Comparison of ENCODE assay signal across 19 cellular contexts in genomic region chr19:44782729-44783128, GRCh38. TPM values are rescaled to one million over a fixed set of nuclear protein-coding genes. Genes with fewer than 3 reads are reported as not detected.
DNase-seq lines count a peak whose midpoint lies in the region; ATAC-seq, FAIRE-seq and TF ChIP-seq lines count a peak whose summit lies in the region.
"Had no signal": no experiment of that assay in that cellular context is flagged by ENCODE, and none has a peak within 500 bp of the region (broad histone marks: within the 10 kb centered on the region; RNA-seq: fewer than 3 reads in every experiment).

No MANE protein-coding gene starts in this region.

- H3K79me2 ChIP-seq in HCT116 (ENCODE audit: insufficient read depth, low read length), result peaks cover 39% of the 10 kb centered on the region

- H3K27me3 ChIP-seq in HCT116 (ENCODE audit: insufficient read depth, low read length) (no peaks in the 10 kb centered on the region), endodermal cell (ENCODE audit: control insufficient read depth, insufficient read depth, low read length, poor library complexity, severe bottlenecking) (no peaks in the 10 kb centered on the region)
- H3K27me3 ChIP-seq: right atrium auricular region had no signal

- POLR2A ChIA-PET in A549 (lab: Yijun Ruan, JAX), result interaction anchor here (0.5 kb wide), 1 partner anchor 21 kb away, joined by 3 read pairs; no protein-coding TSS in a partner anchor
- POLR2A ChIA-PET in HCT116 (lab: Charles Lee), result no interaction called here
- POLR2A ChIA-PET in RWPE1 (lab: Yijun Ruan, JAX; ENCODE audit: low non-redundant PET), result no interaction called here

- no TSS peak for BruUV-seq in HCT116 (replicated peaks; lab: Mats Ljungman, UMichigan)

- H3K4me1 Mint-ChIP-seq in endodermal cell (peaks cover 6% of the 10 kb centered on the region), T-helper 17 cell (peaks cover 6% of the 10 kb centered on the region)
- H3K4me1 Mint-ChIP-seq in activated T-cell treated with anti-CD3 and anti-CD28 coated beads, Interleukin-2, amount 50 U/mL, for 24 hours (ENCODE audit: low read depth), result peaks cover 7% of the 10 kb centered on the region

- H4K20me1 ChIP-seq in HCT116 (ENCODE audit: insufficient read depth), result no peaks in the 10 kb centered on the region

- TF ChIP-seq RAD21 in A549 (conservative IDR thresholded peaks at IDR 0.05 in 1 of 2, IDR thresholded peaks at IDR 0.05 in 1 of 2), result peak in 1 of 2 experiments; percentile 35; a peak in 2 of 5 replicates
- TF ChIP-seq RAD21 in HCT116 (IDR thresholded peaks at IDR 0.05; ENCODE audit: low read depth), result no peak

- H3K27ac Mint-ChIP-seq in endodermal cell, result no peak overlapping the region
- no peak overlapping the region for H3K27ac Mint-ChIP-seq in activated T-cell treated with anti-CD3 and anti-CD28 coated beads, Interleukin-2, amount 50 U/mL, for 24 hours
- no peak overlapping the region for H3K27ac Mint-ChIP-seq in T-helper 17 cell
- H3K27ac Mint-ChIP-seq: CD4-positive, CD25-positive, alpha-beta regulatory T cell; stimulated activated effector memory CD8-positive, alpha-beta T cell treated with anti-CD3 and anti-CD28 coated beads, Interleukin-12 subunit alpha, Interleukin-12 subunit beta, amount 100 ng/mL, for 72 hours had no signal

- H3K36me3 ChIP-seq in HCT116 (ENCODE audit: control insufficient read depth in 1 of 2, insufficient read depth in 2 of 2, low read length in 2 of 2), result peaks cover 9 to 18% of the 10 kb centered on the region in 2 experiments; a peak in 2 of 4 replicates
- H3K36me3 ChIP-seq in endodermal cell (ENCODE audit: control insufficient read depth, insufficient read depth, low read length), result no peaks in the 10 kb centered on the region
- H3K36me3 ChIP-seq: right atrium auricular region, thoracic aorta had no signal

- FAIRE-seq in A549 (lab: Jason Lieb, UNC), result no peak

- H3K9me3 Mint-ChIP-seq in endodermal cell, result no peaks in the 10 kb centered on the region
- H3K9me3 Mint-ChIP-seq in activated T-cell treated with anti-CD3 and anti-CD28 coated beads, Interleukin-2, amount 50 U/mL, for 24 hours, result no peaks in the 10 kb centered on the region
- H3K9me3 Mint-ChIP-seq: CD4-positive, CD25-positive, alpha-beta regulatory T cell; stimulated activated effector memory CD8-positive, alpha-beta T cell treated with anti-CD3 and anti-CD28 coated beads, Interleukin-12 subunit alpha, Interleukin-12 subunit beta, amount 100 ng/mL, for 72 hours had no signal

- H3K4me1 ChIP-seq in A549, result 0 out of 3 replicates have a peak, but pooled peaks cover 3% of the 10 kb centered on the region
- H3K4me1 ChIP-seq in HCT116 (ENCODE audit: control insufficient read depth in 1 of 2, insufficient read depth in 2 of 2, low read length in 2 of 2), result peaks cover 7 to 21% of the 10 kb centered on the region in 2 experiments
- no peaks in the 10 kb centered on the region for H3K4me1 ChIP-seq in endodermal cell (ENCODE audit: control insufficient read depth, insufficient read depth, low read length)

- H3K9me2 ChIP-seq in HCT116 (ENCODE audit: insufficient read depth), result no peaks in the 10 kb centered on the region

- intact Hi-C loops in HCT116 (cut with micrococcal nuclease), result no loop called here

- RAD21 ChIA-PET in HCT116 (lab: Charles Lee; ENCODE audit: low non-redundant PET in 1 of 2, low total read pairs in 2 of 2, uncharacterized antibody in 2 of 2, unreplicated experiment in 2 of 2), result no interaction called here

- TF ChIP-seq EP300 in A549 (IDR thresholded peaks at IDR 0.05), result no peak

- H2AFZ ChIP-seq in HCT116 (ENCODE audit: low read depth, low read length, poor library complexity, severe bottlenecking), result no peak overlapping the region

- no peak for TF ChIP-seq POLR2A in A549 (IDR thresholded peaks at IDR 0.05; ENCODE audit: low read length)
- TF ChIP-seq POLR2A in HCT116 (IDR thresholded peaks at IDR 0.05; ENCODE audit: borderline replicate concordance, extremely low read depth, insufficient read depth, insufficient read length), result no peak

- no peak overlapping the region for H3K4me2 ChIP-seq in A549
- H3K4me2 ChIP-seq in HCT116 (ENCODE audit: low read length), result no peak overlapping the region

- TF ChIP-seq CTCF in A549 (IDR thresholded peaks at IDR 0.05) (no peak), HCT116 (IDR thresholded peaks at IDR 0.05 in 2 of 3, conservative IDR thresholded peaks at IDR 0.05 in 1 of 3; ENCODE audit: borderline replicate concordance in 1 of 3, insufficient read depth in 1 of 3, low read depth in 2 of 3, low read length in 2 of 3) (0 out of 6 replicates have a peak, but pooled peaks of 2 of the 3 experiments have one; percentile 17 to 19), RWPE1 (conservative IDR thresholded peaks at IDR 0.05; ENCODE audit: low read depth) (no peak), endodermal cell (conservative IDR thresholded peaks at IDR 0.05) (peak; percentile 54)

- DNase-seq in A549 (ENCODE audit: low read depth in 1 of 2, low spot score in 1 of 2), result peak in 1 of 2 experiments; percentile 56
- DNase-seq in HCT116 (ENCODE audit: low read depth, low spot score), result no peak
- DNase-seq in RWPE1 (ENCODE audit: low spot score), result no peak
- no peak for DNase-seq in endodermal cell
- DNase-seq in stimulated activated CD8-positive, alpha-beta memory T cell treated with anti-CD3 and anti-CD28 coated beads, Interleukin-4, amount 100 ng/mL, for 48 hours, result no peak
- DNase-seq in activated T-cell treated with anti-CD3 and anti-CD28 coated beads, Interleukin-2, amount 50 U/mL, for 24 hours, result no peak
- DNase-seq in T-helper 17 cell, result no peak
- DNase-seq: activated CD4-positive, alpha-beta T cell treated with anti-CD3 and anti-CD28 coated beads, Interleukin-2, amount 50 U/mL, for 1 hour; activated gamma-delta T cell treated with Interleukin-2 at 50 U/mL for 16 hours; CD4-positive, CD25-positive, alpha-beta regulatory T cell; HCEC 1CT; NCI-H1048; NCI-H2029 treated with DMSO at 0.1 percent for 48 hours; PC-3; stimulated activated CD4-positive, alpha-beta T cell treated with anti-CD3 and anti-CD28 coated beads, Interleukin-15, amount 100 ng/mL, for 24 hours had no signal

- no peaks in the 10 kb centered on the region for H3K9me3 ChIP-seq in A549
- no peaks in the 10 kb centered on the region for H3K9me3 ChIP-seq in HCT116 (ENCODE audit: control insufficient read depth in 1 of 2, insufficient read depth in 1 of 2, low read depth in 1 of 2, low read length in 2 of 2)
- no peaks in the 10 kb centered on the region for H3K9me3 ChIP-seq in endodermal cell (ENCODE audit: control insufficient read depth, low read length)
- no peaks in the 10 kb centered on the region for H3K9me3 ChIP-seq in T-helper 17 cell (ENCODE audit: control insufficient read depth, low read length, poor library complexity, severe bottlenecking)
- H3K9me3 ChIP-seq: right atrium auricular region, thoracic aorta had no signal

- no peaks in the 10 kb centered on the region for H3K27me3 Mint-ChIP-seq in endodermal cell (ENCODE audit: insufficient read depth)
- peaks cover 9% of the 10 kb centered on the region for H3K27me3 Mint-ChIP-seq in activated T-cell treated with anti-CD3 and anti-CD28 coated beads, Interleukin-2, amount 50 U/mL, for 24 hours
- peaks cover 9% of the 10 kb centered on the region for H3K27me3 Mint-ChIP-seq in T-helper 17 cell

- ATAC-seq in A549 (peak; percentile 36 to 46; a peak in 5 of 6 replicates), HCT116 (no peak), GM21515 (IDR thresholded peaks at IDR 0.05; ENCODE audit: unreplicated experiment) (no peak), T-helper 17 cell (no peak)
- ATAC-seq: PC-3; stimulated activated effector memory CD8-positive, alpha-beta T cell treated with anti-CD3 and anti-CD28 coated beads, Interleukin-12 subunit alpha, Interleukin-12 subunit beta, amount 100 ng/mL, for 72 hours had no signal

- no peaks in the 10 kb centered on the region for H3K36me3 Mint-ChIP-seq in endodermal cell (ENCODE audit: low read depth)
- no peaks in the 10 kb centered on the region for H3K36me3 Mint-ChIP-seq in activated T-cell treated with anti-CD3 and anti-CD28 coated beads, Interleukin-2, amount 50 U/mL, for 24 hours (ENCODE audit: low read depth)
- H3K36me3 Mint-ChIP-seq in T-helper 17 cell (ENCODE audit: low read depth), result no peaks in the 10 kb centered on the region
- H3K36me3 Mint-ChIP-seq: CD4-positive, CD25-positive, alpha-beta regulatory T cell; stimulated activated effector memory CD8-positive, alpha-beta T cell treated with anti-CD3 and anti-CD28 coated beads, Interleukin-12 subunit alpha, Interleukin-12 subunit beta, amount 100 ng/mL, for 72 hours had no signal

- CTCF ChIA-PET in A549 (lab: Yijun Ruan, JAX), result interaction anchor here (1.2 to 48.5 kb wide), 15 partner anchors 9 to 212 kb away, joined by 3 to 1899 read pairs (median 20); partner anchors contain the start of genes BCAM and NECTIN2
- CTCF ChIA-PET in HCT116 (lab: Charles Lee), result interaction anchor here (1.0 to 1.6 kb wide), 4 partner anchors 10 to 212 kb away, joined by 3 to 5 read pairs (median 4); no protein-coding TSS in a partner anchor
- CTCF ChIA-PET in RWPE1 (lab: Yijun Ruan, JAX), result interaction anchor here (0.7 to 1.1 kb wide), 4 partner anchors 8 to 83 kb away, joined by 3 to 4 read pairs (median 3); no protein-coding TSS in a partner anchor

- no peak overlapping the region for H3K4me3 ChIP-seq in A549
- no peak overlapping the region for H3K4me3 ChIP-seq in HCT116 (replicated peaks in 1 of 2; ENCODE audit: low read depth in 1 of 2, low read length in 2 of 2)
- no peak overlapping the region for H3K4me3 ChIP-seq in endodermal cell (ENCODE audit: low read length)
- H3K4me3 ChIP-seq: right atrium auricular region, thoracic aorta had no signal

- H3K4me3 Mint-ChIP-seq in endodermal cell, result no peak overlapping the region
- no peak overlapping the region for H3K4me3 Mint-ChIP-seq in activated T-cell treated with anti-CD3 and anti-CD28 coated beads, Interleukin-2, amount 50 U/mL, for 24 hours
- no peak overlapping the region for H3K4me3 Mint-ChIP-seq in T-helper 17 cell
- H3K4me3 Mint-ChIP-seq: CD4-positive, CD25-positive, alpha-beta regulatory T cell; stimulated activated effector memory CD8-positive, alpha-beta T cell treated with anti-CD3 and anti-CD28 coated beads, Interleukin-12 subunit alpha, Interleukin-12 subunit beta, amount 100 ng/mL, for 72 hours had no signal

- WGBS in A549 (ENCODE audit: missing lambda C conversion rate), result 93% methylated on average over 5 of the region's 5 CpGs
- 94 to 98% methylated on average over 2 to 4 of the region's 5 CpGs for whole genome bisulfite sequencing in endodermal cell (ENCODE audit: insufficient coverage in 1 of 2, insufficient read length in 1 of 2), 2 experiments

- H3K27ac ChIP-seq in A549 (peak overlapping the region in 1 of 2 experiments; percentile 42; a peak in 3 of 6 replicates), HCT116 (ENCODE audit: low read depth, low read length) (peak overlapping the region; percentile 1; the same call in 1 of the 2 replicates), RWPE1 (peak overlapping the region; percentile 60), endodermal cell (ENCODE audit: low read depth, low read length) (no peak overlapping the region)
- H3K27ac ChIP-seq: right atrium auricular region, thoracic aorta had no signal

- H3K9ac ChIP-seq in HCT116 (ENCODE audit: low read length), result no peak overlapping the region
- no peak overlapping the region for H3K9ac ChIP-seq in endodermal cell (ENCODE audit: extremely low read depth, low read length, poor library complexity, severe bottlenecking)

RNA-seq across cellular contexts. Expression of gene CBLC, which starts 5.0 kb away (rescaled TPM):
- not detected in 2 replicates for polyA plus RNA-seq in A549 (2011; rRNA removed)
- 0.09 and 0.16 TPM in 2 replicates for polyA plus RNA-seq in A549 (2012; cell fraction: cytosol; rRNA removed)
- polyA plus RNA-seq in A549 (2012; cell fraction: nucleus; rRNA removed), result 0.16 and 0.21 TPM in 2 replicates
- polyA plus RNA-seq in A549 (2017; fragmentation: RNase III; extraction: RNeasy Plus Mini Kit Qiagen cat#74134 plus additional on column Dnase treatment), result not detected in 3 replicates
- 0.29 TPM in 1 of 2 replicates, not detected in the other for polyA minus RNA-seq in A549 (2011; rRNA and poly(A)+ RNA removed)
- total RNA-seq in HCT116 (2021; ENCODE audit: unreplicated experiment), result 54.3 TPM
- 54.5 and 58.3 TPM in 2 replicates for polyA plus RNA-seq in HCT116 (2012)
- 10 to 100 TPM in 1 of 2 donors, 1 to 10 TPM in 1; 6.6 to 15.5 TPM for total RNA-seq in endodermal cell
- 1.9 TPM for polyA plus RNA-seq in endodermal cell (2013, experiment 1 of 2)
- polyA plus RNA-seq in endodermal cell (2013, experiment 2 of 2), result 0.83 TPM
- not detected for total RNA-seq in T-helper 17 cell
- total RNA-seq: CD4-positive, CD25-positive, alpha-beta regulatory T cell; right atrium auricular region had no signal
- polyA plus RNA-seq: CD4-positive, CD25-positive, alpha-beta regulatory T cell had no signal

RNA-seq across cellular contexts. Expression of gene BCAM, which starts 26.2 kb away (rescaled TPM):
- polyA plus RNA-seq in A549 (2011; rRNA removed), result 15.2 and 18.4 TPM in 2 replicates
- 62.2 and 88.1 TPM in 2 replicates for polyA plus RNA-seq in A549 (2012; cell fraction: cytosol; rRNA removed)
- polyA plus RNA-seq in A549 (2012; cell fraction: nucleus; rRNA removed), result 183 and 239 TPM in 2 replicates
- polyA plus RNA-seq in A549 (2017; fragmentation: RNase III; extraction: RNeasy Plus Mini Kit Qiagen cat#74134 plus additional on column Dnase treatment), result 77.5 to 102 TPM (median 88.1 TPM) in 3 replicates
- 8.1 and 25.5 TPM in 2 replicates for polyA minus RNA-seq in A549 (2011; rRNA and poly(A)+ RNA removed)
- 78.7 TPM for total RNA-seq in HCT116 (2021; ENCODE audit: unreplicated experiment)
- polyA plus RNA-seq in HCT116 (2012), result 64.0 and 72.3 TPM in 2 replicates
- total RNA-seq in endodermal cell, result 10 to 100 TPM; 62.9 to 64.0 TPM
- polyA plus RNA-seq in endodermal cell (2013, experiment 1 of 2), result 30.6 TPM
- 22.0 TPM for polyA plus RNA-seq in endodermal cell (2013, experiment 2 of 2)
- not detected for total RNA-seq in T-helper 17 cell
- total RNA-seq: CD4-positive, CD25-positive, alpha-beta regulatory T cell had no signal
- polyA plus RNA-seq: CD4-positive, CD25-positive, alpha-beta regulatory T cell had no signal

RNA-seq across cellular contexts. Expression of gene BCL3, which starts 34.2 kb away (rescaled TPM):
- 22.6 and 25.3 TPM in 2 replicates for polyA plus RNA-seq in A549 (2011; rRNA removed)
- 103 and 138 TPM in 2 replicates for polyA plus RNA-seq in A549 (2012; cell fraction: cytosol; rRNA removed)
- 302 and 387 TPM in 2 replicates for polyA plus RNA-seq in A549 (2012; cell fraction: nucleus; rRNA removed)
- 49.6 to 80.7 TPM (median 72.1 TPM) in 3 replicates for polyA plus RNA-seq in A549 (2017; fragmentation: RNase III; extraction: RNeasy Plus Mini Kit Qiagen cat#74134 plus additional on column Dnase treatment)
- 27.4 and 33.8 TPM in 2 replicates for polyA minus RNA-seq in A549 (2011; rRNA and poly(A)+ RNA removed)
- 37.9 TPM for total RNA-seq in HCT116 (2021; ENCODE audit: unreplicated experiment)
- 33.1 and 43.5 TPM in 2 replicates for polyA plus RNA-seq in HCT116 (2012)
- 1 to 10 TPM; 1.8 to 6.2 TPM for total RNA-seq in endodermal cell
- 2.0 TPM for polyA plus RNA-seq in endodermal cell (2013, experiment 1 of 2)
- 3.0 TPM for polyA plus RNA-seq in endodermal cell (2013, experiment 2 of 2)
- 100 to 1,000 TPM; 149 to 168 TPM for total RNA-seq in T-helper 17 cell

Comparison
In these comparisons a context has a peak if more than half of its experiments do, and no peak if none do; other contexts are left out.
1. ATAC-seq: peak in A549 (2 of 2); none in HCT116 (single experiment), GM21515 (single experiment) and T-helper 17 cell (single experiment).
2. CTCF ChIP-seq: peak in HCT116 (2 of 3) and endodermal cell (single experiment); none in A549 (single experiment) and RWPE1 (single experiment).
3. RNA of gene CBLC, which starts 5.0 kb away (total RNA-seq): 54.3 TPM in HCT116 (single experiment) and 6.6 to 15.5 TPM in endodermal cell; not detected in T-helper 17 cell; every median in the first group is over 4 times any median in the second.
4. RNA of gene BCAM, which starts 26.2 kb away (total RNA-seq): 78.7 TPM in HCT116 (single experiment) and 62.9 to 64.0 TPM in endodermal cell; not detected in T-helper 17 cell; every median in the first group is over 10 times any median in the second.
5. Of the 6 proteins assayed by ChIP-seq in both A549 and HCT116: peak only in A549: none; only in HCT116: CTCF; in both: none; in neither: 4; mixed calls (peak in some experiments, not most) for 1.